ENCODE assay signal across 8 cellular contexts in the genomic region with DNA sequence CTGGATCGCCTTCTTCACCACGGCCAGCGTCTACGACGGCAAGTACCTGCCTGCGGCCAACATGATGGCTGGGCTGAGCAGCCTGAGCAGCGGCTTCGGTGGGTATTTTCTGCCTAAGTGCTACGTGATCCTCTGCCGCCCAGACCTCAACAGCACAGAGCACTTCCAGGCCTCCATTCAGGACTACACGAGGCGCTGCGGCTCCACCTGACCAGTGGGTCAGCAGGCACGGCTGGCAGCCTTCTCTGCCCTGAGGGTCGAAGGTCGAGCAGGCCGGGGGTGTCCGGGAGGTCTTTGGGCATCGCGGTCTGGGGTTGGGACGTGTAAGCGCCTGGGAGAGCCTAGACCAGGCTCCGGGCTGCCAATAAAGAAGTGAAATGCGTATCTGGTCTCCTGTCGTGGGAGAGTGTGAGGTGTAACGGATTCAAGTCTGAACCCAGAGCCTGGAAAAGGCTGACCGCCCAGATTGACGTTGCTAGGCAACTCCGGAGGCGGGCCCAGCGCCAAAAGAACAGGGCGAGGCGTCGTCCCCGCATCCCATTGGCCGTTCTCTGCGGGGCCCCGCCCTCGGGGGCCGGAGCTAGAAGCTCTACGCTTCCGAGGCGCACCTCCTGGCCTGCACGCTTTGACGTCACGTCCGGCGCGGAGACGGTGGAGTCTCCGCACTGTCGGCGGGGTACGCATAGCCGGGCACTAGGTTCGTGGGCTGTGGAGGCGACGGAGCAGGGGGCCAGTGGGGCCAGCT. TPM values are rescaled to one million over a fixed set of nuclear protein-coding genes. Genes with fewer than 3 reads are reported as not detected.
DNase-seq lines count a peak whose midpoint lies in the region; ATAC-seq and TF ChIP-seq lines count a peak whose summit lies in the region.

A gene (plus strand): TSS at position 621 of the 745 bp plus-strand sequence. CDS start 616 bp downstream, outside the sequence.

- DNase-seq in NCI-H69 (lab: John Stamatoyannopoulos, UW) (peak; percentile 97), coronary artery (ENCODE audit: low spot score) (peak; percentile 99), left colon (peak; percentile 99)
- DNase-seq in activated CD4-positive, alpha-beta T cell treated with anti-CD3 and anti-CD28 coated beads, Interleukin-2, amount 10 ng/mL, durations not matched to agents 7 days and 5 days, result peak; percentile 98
- peak; percentile 97 for DNase-seq in stimulated activated CD4-positive, alpha-beta T cell treated with anti-CD3 and anti-CD28 coated beads, Interleukin-1b, Interleukin-23, amount 100 ng/mL, for 48 hours

- peaks cover 49% of the 10 kb centered on the region for H3K4me1 ChIP-seq in BLaER1

- intact Hi-C loops in left colon (cut with DNase I, micrococcal nuclease), result no loop called here

- H3K9ac ChIP-seq in BLaER1, result peak within 1 kb of the TSS; percentile 89

- no peaks in the 10 kb centered on the region for H3K9me3 Mint-ChIP-seq in activated CD4-positive, alpha-beta T cell treated with anti-CD3 and anti-CD28 coated beads, Interleukin-2, amount 10 ng/mL, durations not matched to agents 7 days and 5 days

- CTCF ChIA-PET in activated CD4-positive, alpha-beta T cell treated with anti-CD3 and anti-CD28 coated beads, Interleukin-2, amount 10 ng/mL, durations not matched to agents 7 days and 5 days (lab: Charles Lee), result interaction anchor here (1.2 to 7.3 kb wide), 6 partner anchors 8 to 40 kb away, joined by 3 to 49 read pairs (median 4); a partner anchor contains a TSS

- TF ChIP-seq CTCF in coronary artery (IDR thresholded peaks at IDR 0.05), result no peak

- peaks cover 4% of the 10 kb centered on the region; the same call in 1 of the 2 replicates for H3K36me3 ChIP-seq in BLaER1

- H3K27me3 ChIP-seq in BLaER1, result no peaks in the 10 kb centered on the region

- peak within 1 kb of the TSS; percentile 98 for H3K4me3 Mint-ChIP-seq in activated CD4-positive, alpha-beta T cell treated with anti-CD3 and anti-CD28 coated beads, Interleukin-2, amount 10 ng/mL, durations not matched to agents 7 days and 5 days

- ATAC-seq in GM19328 (IDR thresholded peaks at IDR 0.05; ENCODE audit: unreplicated experiment) (peak; percentile 98), HG03520 (IDR thresholded peaks at IDR 0.05; ENCODE audit: unreplicated experiment) (peak; percentile 96), left colon (peak; percentile 89)

- H4K20me1 ChIP-seq in BLaER1, result peaks cover 32% of the 10 kb centered on the region

- peak within 1 kb of the TSS; percentile 98 for H3K27ac Mint-ChIP-seq in activated CD4-positive, alpha-beta T cell treated with anti-CD3 and anti-CD28 coated beads, Interleukin-2, amount 10 ng/mL, durations not matched to agents 7 days and 5 days

- peak within 1 kb of the TSS; percentile 89 for H3K27ac ChIP-seq in BLaER1
- H3K27ac ChIP-seq in coronary artery, result peak within 1 kb of the TSS; percentile 93 to 98

- H3K4me1 Mint-ChIP-seq in activated CD4-positive, alpha-beta T cell treated with anti-CD3 and anti-CD28 coated beads, Interleukin-2, amount 10 ng/mL, durations not matched to agents 7 days and 5 days, result peaks cover 37% of the 10 kb centered on the region

- peaks cover 4% of the 10 kb centered on the region for H3K36me3 Mint-ChIP-seq in activated CD4-positive, alpha-beta T cell treated with anti-CD3 and anti-CD28 coated beads, Interleukin-2, amount 10 ng/mL, durations not matched to agents 7 days and 5 days (ENCODE audit: low read depth)

- H3K4me3 ChIP-seq in BLaER1 (peak within 1 kb of the TSS; percentile 92), coronary artery (peak within 1 kb of the TSS; percentile 96)

- H3K4me2 ChIP-seq in BLaER1, result peak within 1 kb of the TSS; percentile 97

- no peaks in the 10 kb centered on the region for H3K27me3 Mint-ChIP-seq in activated CD4-positive, alpha-beta T cell treated with anti-CD3 and anti-CD28 coated beads, Interleukin-2, amount 10 ng/mL, durations not matched to agents 7 days and 5 days

- no peaks in the 10 kb centered on the region for H3K9me3 ChIP-seq in BLaER1

- POLR2A ChIA-PET in activated CD4-positive, alpha-beta T cell treated with anti-CD3 and anti-CD28 coated beads, Interleukin-2, amount 10 ng/mL, durations not matched to agents 7 days and 5 days (lab: Charles Lee), result no interaction called here

RNA-seq across cellular contexts. Expression of the gene that starts here (rescaled TPM):
- 10 to 100 TPM; 40.4 to 42.9 TPM for total RNA-seq in activated CD4-positive, alpha-beta T cell treated with anti-CD3 and anti-CD28 coated beads, Interleukin-2, amount 10 ng/mL, durations not matched to agents 7 days and 5 days
- 10 to 100 TPM; 32.4 to 43.2 TPM for total RNA-seq in left colon

Comparison
In these comparisons a context has a peak if more than half of its experiments do, and no peak if none do; other contexts are left out.
1. Peak in every context shown above with its lines: DNase-seq, ATAC-seq, H3K4me3 ChIP-seq and H3K27ac ChIP-seq.